Comparison of ENCODE assay signal across 1 cellular context in genomic region chr3:188796122-188796631, GRCh38.
TF ChIP-seq lines count a peak whose summit lies in the region.

No MANE protein-coding gene starts in this region.

TF ChIP-seq in GM23338, 12 proteins besides CTCF, POLR2A, EP300 and RAD21 (continued from another document):
- TF ChIP-seq REST (IDR thresholded peaks at IDR 0.05; ENCODE audit: unreplicated experiment): no peak
- no peak for TF ChIP-seq EZH2 (IDR thresholded peaks at IDR 0.05; ENCODE audit: low read depth, unreplicated experiment)
- TF ChIP-seq POLR2AphosphoS5 (IDR thresholded peaks at IDR 0.05; ENCODE audit: low read depth): no peak
- TF ChIP-seq ZNF114 (CRISPR knock-in tag; IDR thresholded peaks at IDR 0.05): no peak
